In genomic region chr6:165664553-165665383, GRCh38 we compare ENCODE assay signal across 15 cellular contexts. TPM values are rescaled to one million over a fixed set of nuclear protein-coding genes. Genes with fewer than 3 reads are reported as not detected.
DNase-seq lines count a peak whose midpoint lies in the region; ATAC-seq and TF ChIP-seq lines count a peak whose summit lies in the region.
"Had no signal": no experiment of that assay in that cellular context is flagged by ENCODE, and none has a peak within 500 bp of the region (broad histone marks: within the 10 kb centered on the region; RNA-seq: fewer than 3 reads in every experiment).

No MANE protein-coding gene starts in this region.

- H3K4me3 Mint-ChIP-seq in mesothelial cell of epicardium = peak overlapping the region; percentile 78
- peak overlapping the region; percentile 91 for H3K4me3 Mint-ChIP-seq in type B pancreatic cell
- H3K4me3 Mint-ChIP-seq: T-helper 2 cell treated with Interferon-gamma antibody and Interleukin-4, amounts not matched to agents 5 μg/mL and 100 μg/mL, for 36 hours had no signal

- intact Hi-C loops in cardiac septum (cut with DNase I) = loop anchor here (5.0 kb wide), 6 partner anchors 38 to 217 kb away; no protein-coding TSS in a partner anchor

- H3K9me3 Mint-ChIP-seq in mesothelial cell of epicardium = no peaks in the 10 kb centered on the region
- no peaks in the 10 kb centered on the region for H3K9me3 Mint-ChIP-seq in type B pancreatic cell
- H3K9me3 Mint-ChIP-seq: T-helper 2 cell treated with Interferon-gamma antibody and Interleukin-4, amounts not matched to agents 5 μg/mL and 100 μg/mL, for 36 hours had no signal

- peaks cover 7% of the 10 kb centered on the region for H3K4me1 ChIP-seq in cardiac muscle cell (ENCODE audit: low read depth)
- H3K4me1 ChIP-seq: foreskin keratinocyte had no signal

- H3K27ac ChIP-seq in cardiac muscle cell = no peak overlapping the region
- H3K27ac ChIP-seq: body of pancreas, foreskin keratinocyte, HL-60 had no signal

- H3K36me3 Mint-ChIP-seq in mesothelial cell of epicardium = no peaks in the 10 kb centered on the region
- H3K36me3 Mint-ChIP-seq in type B pancreatic cell = no peaks in the 10 kb centered on the region

- H3K27me3 ChIP-seq in cardiac muscle cell = peaks cover 92% of the 10 kb centered on the region

- DNase-seq in cardiac muscle cell (ENCODE audit: low read depth in 1 of 2, low spot score in 1 of 2) (peak in 1 of 2 donors; percentile 49), cardiac septum (ENCODE audit: low spot score) (no peak), dermis blood vessel endothelial cell (peak; percentile 56), mesothelial cell of epicardium (ENCODE audit: low spot score in 2 of 2, unreplicated experiment in 2 of 2) (no peak), type B pancreatic cell (ENCODE audit: extremely low spot score, unreplicated experiment) (peak; percentile 58), HCEC 1CT (no peak)
- DNase-seq: activated CD8-positive, alpha-beta memory T cell treated with anti-CD3 and anti-CD28 coated beads, Interleukin-2, amount 50 U/mL, for 48 hours; AML-193; body of pancreas; stimulated activated CD4-positive, alpha-beta T cell treated with anti-CD3 and anti-CD28 coated beads, Interleukin-1b, Interleukin-23, amount 100 ng/mL, for 48 hours had no signal

- TF ChIP-seq CTCF in cardiac muscle cell (IDR thresholded peaks at IDR 0.05; ENCODE audit: low read depth, low read length) (peak; percentile 30), mesothelial cell of epicardium (IDR thresholded peaks at IDR 0.05; ENCODE audit: unreplicated experiment) (no peak), type B pancreatic cell (conservative IDR thresholded peaks at IDR 0.05) (peak; percentile 65)

- H3K4me3 ChIP-seq in cardiac muscle cell = peak overlapping the region; percentile 70
- H3K4me3 ChIP-seq: body of pancreas had no signal

- H3K36me3 ChIP-seq in cardiac muscle cell = no peaks in the 10 kb centered on the region

- no peaks in the 10 kb centered on the region for H3K9me3 ChIP-seq in cardiac muscle cell (ENCODE audit: low read depth)
- H3K9me3 ChIP-seq: body of pancreas had no signal

- H3K27me3 Mint-ChIP-seq in mesothelial cell of epicardium (ENCODE audit: low read depth) (peaks cover 73% of the 10 kb centered on the region), type B pancreatic cell (peaks cover 63% of the 10 kb centered on the region)

- H3K4me1 Mint-ChIP-seq in mesothelial cell of epicardium = peaks cover 20% of the 10 kb centered on the region
- peaks cover 19% of the 10 kb centered on the region for H3K4me1 Mint-ChIP-seq in type B pancreatic cell (ENCODE audit: unreplicated experiment)

- ATAC-seq in GM21447 (IDR thresholded peaks at IDR 0.05; ENCODE audit: unreplicated experiment) (no peak), GM19452 (IDR thresholded peaks at IDR 0.05; ENCODE audit: unreplicated experiment) (no peak)
- ATAC-seq: body of pancreas, foreskin keratinocyte had no signal

- no peak overlapping the region for H3K27ac Mint-ChIP-seq in mesothelial cell of epicardium
- H3K27ac Mint-ChIP-seq in type B pancreatic cell = peak overlapping the region; percentile 19

RNA-seq across cellular contexts. Expression of gene PDE10A, which starts 1.7 kb away (rescaled TPM):
- total RNA-seq in cardiac muscle cell = 3.0 and 5.4 TPM in 2 replicates
- 0.82 and 1.5 TPM in 2 replicates for polyA plus RNA-seq in cardiac muscle cell
- 25.1 TPM for total RNA-seq in cardiac septum
- 9.7 and 12.2 TPM in 2 replicates for total RNA-seq in dermis blood vessel endothelial cell
- total RNA-seq in mesothelial cell of epicardium = 12.8 to 14.3 TPM (median 13.0 TPM) in 3 replicates
- total RNA-seq in type B pancreatic cell (ENCODE audit: low replicate concordance) = 6.6 and 10.8 TPM in 2 replicates
- total RNA-seq: foreskin keratinocyte had no signal
- polyA plus RNA-seq: foreskin keratinocyte had no signal

Comparison
In these comparisons a context has a peak if more than half of its experiments do, and no peak if none do; other contexts are left out.
1. DNase-seq: peak in dermis blood vessel endothelial cell (single experiment) and type B pancreatic cell (single experiment); none in cardiac septum (single experiment), mesothelial cell of epicardium (0 of 2) and HCEC 1CT (single experiment).